In the genomic region with DNA sequence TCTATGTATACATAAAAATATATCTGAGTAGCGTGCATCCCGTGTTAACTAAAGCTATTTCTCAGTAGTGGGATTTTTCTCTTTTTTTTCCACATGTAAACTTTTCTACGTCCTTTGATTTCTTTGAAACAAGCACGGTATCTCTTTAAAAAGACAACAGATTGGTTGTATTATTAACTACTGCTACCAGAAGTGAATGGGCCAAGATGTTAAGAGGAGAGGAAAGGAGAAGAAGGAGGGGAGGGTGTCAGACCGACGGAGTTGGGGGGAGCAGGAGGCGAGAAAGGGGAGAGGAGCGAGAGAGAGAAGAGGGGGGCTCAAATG, we compare ENCODE assay signal across 7 cellular contexts.
DNase-seq lines count a peak whose midpoint lies in the region; ATAC-seq and TF ChIP-seq lines count a peak whose summit lies in the region.

No MANE protein-coding gene starts in this region.

- peak overlapping the region; percentile 4 for H3K27ac Mint-ChIP-seq in stimulated activated naive B cell treated with anti-CD40 and anti-IgM and Interleukin-4, amounts not matched to agents 10 μg/mL and 1 μg/mL and 100 μg/mL, for 72 hours

- H3K4me1 Mint-ChIP-seq in stimulated activated naive B cell treated with anti-CD40 and anti-IgM and Interleukin-4, amounts not matched to agents 10 μg/mL and 1 μg/mL and 100 μg/mL, for 72 hours, result peaks cover 6 to 11% of the 10 kb centered on the region in 2 donors

- H3K9ac ChIP-seq in Karpas-422 (ENCODE audit: low read length), result no peak overlapping the region

- ATAC-seq in body of pancreas, result no peak
- ATAC-seq in left lobe of liver, result peak; percentile 34
- ATAC-seq in stimulated activated naive B cell treated with anti-CD40 and anti-IgM and Interleukin-4, amounts not matched to agents 10 μg/mL and 1 μg/mL and 100 μg/mL, for 72 hours (replicated peaks), result peak in 1 of 2 donors; percentile 4

- peak overlapping the region; percentile 67 to 75 for H3K4me3 Mint-ChIP-seq in stimulated activated naive B cell treated with anti-CD40 and anti-IgM and Interleukin-4, amounts not matched to agents 10 μg/mL and 1 μg/mL and 100 μg/mL, for 72 hours

- no peak for TF ChIP-seq POLR2A in body of pancreas (IDR thresholded peaks at IDR 0.05)

- H3K27me3 Mint-ChIP-seq in stimulated activated naive B cell treated with anti-CD40 and anti-IgM and Interleukin-4, amounts not matched to agents 10 μg/mL and 1 μg/mL and 100 μg/mL, for 72 hours, result peaks cover 64 to 67% of the 10 kb centered on the region in 2 donors

- H3K4me3 ChIP-seq in body of pancreas (peak overlapping the region in 1 of 2 donors; percentile 14), Karpas-422 (ENCODE audit: low read length) (no peak overlapping the region)

- TF ChIP-seq CTCF in body of pancreas (IDR thresholded peaks at IDR 0.05), result no peak

- H3K9me3 ChIP-seq in body of pancreas (no peaks in the 10 kb centered on the region), Karpas-422 (ENCODE audit: low read length) (no peaks in the 10 kb centered on the region)

- H3K9me3 Mint-ChIP-seq in stimulated activated naive B cell treated with anti-CD40 and anti-IgM and Interleukin-4, amounts not matched to agents 10 μg/mL and 1 μg/mL and 100 μg/mL, for 72 hours, result peaks cover 4 to 6% of the 10 kb centered on the region in 2 donors

- intact Hi-C loops in body of pancreas (cut with DNase I), result no loop called here

- H3K4me2 ChIP-seq in Karpas-422 (ENCODE audit: low read depth, low read length, poor library complexity, severe bottlenecking), result no peak overlapping the region

- DNase-seq in Kasumi-1 (lab: John Stamatoyannopoulos, UW), result peak; percentile 36 to 65
- DNase-seq in body of pancreas, result no peak
- DNase-seq in left lobe of liver (ENCODE audit: low spot score), result no peak
- no peak for DNase-seq in stimulated activated naive B cell treated with anti-CD40 and anti-IgM and Interleukin-4, amounts not matched to agents 10 μg/mL and 1 μg/mL and 100 μg/mL, for 72 hours
- no peak for DNase-seq in NCI-H1092 treated with DMSO at 0.1 percent for 48 hours (lab: John Stamatoyannopoulos, UW)
- DNase-seq in Karpas-422, result no peak
- no peak for DNase-seq in effector CD8-positive, alpha-beta T cell (lab: John Stamatoyannopoulos, UW)

- H3K36me3 ChIP-seq in body of pancreas (replicated peaks in 1 of 2; ENCODE audit: insufficient read depth in 1 of 2, low read depth in 2 of 2), result no peaks in the 10 kb centered on the region
- H3K36me3 ChIP-seq in Karpas-422 (ENCODE audit: insufficient read depth, low read length), result no peaks in the 10 kb centered on the region

- 44 to 45% methylated on average over 8 of the region's 8 CpGs for WGBS in body of pancreas, 2 donors

- peaks cover 0 to 5% of the 10 kb centered on the region in 2 donors for H3K36me3 Mint-ChIP-seq in stimulated activated naive B cell treated with anti-CD40 and anti-IgM and Interleukin-4, amounts not matched to agents 10 μg/mL and 1 μg/mL and 100 μg/mL, for 72 hours

- H3K9me2 ChIP-seq in Karpas-422 (replicated peaks; ENCODE audit: insufficient read depth, low read length), result no peaks in the 10 kb centered on the region

- H4K20me1 ChIP-seq in Karpas-422 (ENCODE audit: insufficient read depth, low read depth, low read length), result no peaks in the 10 kb centered on the region

- H2AFZ ChIP-seq in Karpas-422 (ENCODE audit: low read length), result no peak overlapping the region

- H3K27ac ChIP-seq in body of pancreas, result peak overlapping the region in 3 of 4 donors; percentile 48 to 67 (median 57)
- no peak overlapping the region for H3K27ac ChIP-seq in Karpas-422 (ENCODE audit: low read length)

- H3K79me2 ChIP-seq in Karpas-422 (ENCODE audit: low read length), result no peaks in the 10 kb centered on the region

- H3K4me1 ChIP-seq in body of pancreas, result peaks cover 14% of the 10 kb centered on the region
- H3K4me1 ChIP-seq in Karpas-422 (ENCODE audit: low read length), result no peaks in the 10 kb centered on the region

- H3K27me3 ChIP-seq in body of pancreas, result no peaks in the 10 kb centered on the region
- no peaks in the 10 kb centered on the region for H3K27me3 ChIP-seq in Karpas-422 (ENCODE audit: low read length)

Comparison
In these comparisons a context has a peak if more than half of its experiments do, and no peak if none do; other contexts are left out.
1. DNase-seq: peak in Kasumi-1 (2 of 2); none in body of pancreas (0 of 4), left lobe of liver (single experiment), stimulated activated naive B cell treated with anti-CD40 and anti-IgM and Interleukin-4, amounts not matched to agents 10 μg/mL and 1 μg/mL and 100 μg/mL, for 72 hours (single experiment), NCI-H1092 treated with DMSO at 0.1 percent for 48 hours (single experiment), Karpas-422 (single experiment) and effector CD8-positive, alpha-beta T cell (single experiment).